ENCODE assay signal across 24 cellular contexts in the genomic region with DNA sequence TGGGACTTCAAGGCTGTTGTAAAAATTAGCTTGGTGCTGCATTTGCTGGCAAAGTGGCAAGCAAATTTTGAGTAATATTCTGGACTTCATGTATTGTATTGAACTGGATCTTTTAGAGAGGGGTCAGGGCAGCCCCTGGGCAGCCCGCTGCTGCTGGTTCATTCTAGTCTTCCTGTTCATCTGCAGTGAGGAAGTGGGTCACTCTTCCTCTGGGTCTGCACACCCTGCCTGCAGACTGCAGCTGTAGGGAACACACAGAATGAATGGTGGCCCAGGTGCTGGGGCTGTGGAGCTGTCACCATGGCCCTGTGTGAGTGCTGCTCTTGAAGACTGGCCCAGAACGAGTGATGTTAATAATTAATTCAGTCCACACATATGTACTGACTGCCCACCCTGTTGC.
"Had no signal": no experiment of that assay in that cellular context is flagged by ENCODE, and none has a peak within 500 bp of the region (broad histone marks: within the 10 kb centered on the region; RNA-seq: fewer than 3 reads in every experiment).

No MANE protein-coding gene starts in this region.

- H3K9me3 Mint-ChIP-seq: activated CD4-positive, alpha-beta T cell treated with anti-CD3 and anti-CD28 coated beads, Interleukin-2, amount 10 ng/mL, durations not matched to agents 7 days and 5 days; activated CD8-positive, alpha-beta T cell treated with anti-CD3 and anti-CD28 coated beads for 36 hours; activated naive CD8-positive, alpha-beta T cell treated with anti-CD3 and anti-CD28 coated beads for 36 hours; central memory CD8-positive, alpha-beta T cell; immature natural killer cell; naive B cell; stimulated activated naive B cell treated with anti-CD40 and anti-IgM and Interleukin-4, amounts not matched to agents 10 μg/mL and 1 μg/mL and 100 μg/mL, for 72 hours had no signal

- DNase-seq: activated CD4-positive, alpha-beta T cell treated with anti-CD3 and anti-CD28 coated beads, Interleukin-2, amount 10 ng/mL, durations not matched to agents 7 days and 5 days; activated CD4-positive, CD25-positive, alpha-beta regulatory T cell treated with anti-CD3 and anti-CD28 coated beads, Interleukin-2, amount 50 U/mL, for 72 hours; activated CD8-positive, alpha-beta T cell treated with anti-CD3 and anti-CD28 coated beads for 36 hours; activated naive CD8-positive, alpha-beta T cell treated with anti-CD3 and anti-CD28 coated beads for 36 hours; activated T-cell treated with anti-CD3 and anti-CD28 coated beads, Interleukin-2, amount 50 U/mL, for 1 hour; foreskin melanocyte; glutamatergic neuron; immature natural killer cell; lower lobe of right lung; naive B cell; occipital lobe; stimulated activated CD4-positive, alpha-beta T cell treated with anti-CD3 and anti-CD28 coated beads, Interleukin-15, amount 100 ng/mL, for 24 hours; stimulated activated naive B cell treated with anti-CD40 and anti-IgM and Interleukin-4, amounts not matched to agents 10 μg/mL and 1 μg/mL and 100 μg/mL, for 72 hours; transverse colon; WERI-Rb-1 had no signal

- H3K36me3 Mint-ChIP-seq: activated naive CD8-positive, alpha-beta T cell treated with anti-CD3 and anti-CD28 coated beads for 36 hours; immature natural killer cell; stimulated activated naive B cell treated with anti-CD40 and anti-IgM and Interleukin-4, amounts not matched to agents 10 μg/mL and 1 μg/mL and 100 μg/mL, for 72 hours had no signal

- H3K27me3 ChIP-seq: breast epithelium, transverse colon, vagina had no signal

- H3K27me3 Mint-ChIP-seq: activated naive CD8-positive, alpha-beta T cell treated with anti-CD3 and anti-CD28 coated beads for 36 hours had no signal

- H3K27ac ChIP-seq: breast epithelium, coronary artery, hepatocyte, lower lobe of right lung, transverse colon, vagina, WERI-Rb-1 had no signal

- H3K4me3 Mint-ChIP-seq: activated CD4-positive, alpha-beta T cell treated with anti-CD3 and anti-CD28 coated beads, Interleukin-2, amount 10 ng/mL, durations not matched to agents 7 days and 5 days; activated CD8-positive, alpha-beta T cell treated with anti-CD3 and anti-CD28 coated beads for 36 hours; activated naive CD8-positive, alpha-beta T cell treated with anti-CD3 and anti-CD28 coated beads for 36 hours; central memory CD8-positive, alpha-beta T cell; immature natural killer cell; stimulated activated naive B cell treated with anti-CD40 and anti-IgM and Interleukin-4, amounts not matched to agents 10 μg/mL and 1 μg/mL and 100 μg/mL, for 72 hours had no signal

- ATAC-seq: activated CD8-positive, alpha-beta T cell treated with anti-CD3 and anti-CD28 coated beads for 36 hours; esophagus mucosa; left lobe of liver; lower lobe of right lung; sciatic nerve; stimulated activated naive B cell treated with anti-CD40 and anti-IgM and Interleukin-4, amounts not matched to agents 10 μg/mL and 1 μg/mL and 100 μg/mL, for 72 hours had no signal

- H3K27ac Mint-ChIP-seq: activated CD4-positive, alpha-beta T cell treated with anti-CD3 and anti-CD28 coated beads, Interleukin-2, amount 10 ng/mL, durations not matched to agents 7 days and 5 days; activated CD8-positive, alpha-beta T cell treated with anti-CD3 and anti-CD28 coated beads for 36 hours; activated naive CD8-positive, alpha-beta T cell treated with anti-CD3 and anti-CD28 coated beads for 36 hours; stimulated activated naive B cell treated with anti-CD40 and anti-IgM and Interleukin-4, amounts not matched to agents 10 μg/mL and 1 μg/mL and 100 μg/mL, for 72 hours had no signal

- H3K4me3 ChIP-seq: breast epithelium, coronary artery, hepatocyte, lower lobe of right lung, smooth muscle cell, transverse colon, vagina had no signal
